In the genomic region with DNA sequence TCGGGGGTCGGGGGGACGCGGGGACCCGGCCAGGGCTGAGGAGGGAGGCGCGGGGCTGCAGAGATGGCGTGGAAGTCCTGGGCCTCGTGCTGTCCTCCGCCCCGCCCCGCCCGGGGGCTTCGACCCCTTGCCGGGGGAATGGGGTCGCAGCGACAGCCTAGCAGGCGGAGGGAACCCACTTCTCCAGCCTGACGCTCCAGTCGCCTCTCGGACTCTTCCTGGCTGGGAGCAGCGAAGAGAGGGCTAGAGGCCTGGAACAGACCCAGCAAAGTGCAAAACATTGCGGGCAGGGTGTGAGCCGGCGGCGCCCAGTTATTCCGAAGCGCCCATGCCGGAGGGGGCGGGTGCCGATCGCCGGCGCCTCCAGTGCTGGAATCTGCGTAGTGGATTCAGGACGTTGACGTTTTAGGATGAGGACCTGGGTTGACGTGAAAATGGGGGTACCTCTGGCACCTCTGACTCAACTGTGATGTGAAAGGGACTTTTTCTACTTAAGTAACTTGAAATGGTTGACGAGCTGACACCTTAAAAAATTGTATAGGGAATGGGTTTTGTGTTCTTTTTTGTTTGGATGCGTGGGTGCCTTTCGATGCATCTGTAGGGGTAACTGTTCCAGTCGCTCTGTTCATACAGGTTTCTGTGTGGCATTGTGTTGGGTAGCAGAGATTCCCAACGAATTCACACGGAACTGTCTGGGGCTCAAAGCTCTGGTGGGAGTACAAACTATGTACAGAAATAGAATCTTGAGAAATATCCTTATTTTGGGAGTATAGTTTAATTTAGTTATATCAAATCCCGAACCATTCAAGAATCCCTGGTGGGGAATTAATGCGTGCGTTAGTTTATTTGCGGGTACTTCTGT, we compare ENCODE assay signal across 9 cellular contexts. TPM values are rescaled to one million over a fixed set of nuclear protein-coding genes. Genes with fewer than 3 reads are reported as not detected.
A peak's percentile ranks its signal among the peaks of the same experiment; 100 is the strongest.
DNase-seq lines count a peak whose midpoint lies in the region; ATAC-seq, FAIRE-seq and TF ChIP-seq lines count a peak whose summit lies in the region.
"Had no signal": no experiment of that assay in that cellular context is flagged by ENCODE, and none has a peak within 500 bp of the region (broad histone marks: within the 10 kb centered on the region; RNA-seq: fewer than 3 reads in every experiment).

No MANE protein-coding gene starts in this region.

- no peak for DNase-seq in Calu3
- DNase-seq in NT2/D1 (ENCODE audit: low read depth, low spot score): no peak
- peak in 1 of 2 donors; percentile 10 for DNase-seq in heart right ventricle
- peak in 9 of 10 donors; percentile 21 to 91 (median 49) for DNase-seq in posterior cingulate gyrus
- no peak for DNase-seq in small intestine
- no peak for DNase-seq in activated gamma-delta T cell (lab: John Stamatoyannopoulos, UW)
- no peak for DNase-seq in stimulated activated CD4-positive, alpha-beta T cell treated with anti-CD3 and anti-CD28 coated beads, Interleukin-4, amount 100 ng/mL, for 4 hours

- TF ChIP-seq CTCF in Calu3 (IDR thresholded peaks at IDR 0.05; ENCODE audit: unreplicated experiment) (no peak), heart right ventricle (IDR thresholded peaks at IDR 0.05) (no peak)

- 11 to 12% methylated on average over 48 of the region's 48 CpGs for WGBS in heart right ventricle, 2 donors
- WGBS in small intestine, 3 donors: 13 to 20% (median 17%) methylated on average over 38 to 48 of the region's 48 CpGs

- H3K4me3 Mint-ChIP-seq in Calu3 (ENCODE audit: low read depth, unreplicated experiment): peak overlapping the region; percentile 70
- H3K4me3 Mint-ChIP-seq: T-helper 1 cell treated with Interleukin-12 subunit alpha and Interleukin-12 subunit beta and Interleukin-4 antibody, amounts not matched to agents 30 μg/mL and 1 μg/mL, for 36 hours had no signal

- BruUV-seq in Calu3 (replicated peaks; lab: Mats Ljungman, UMichigan): no TSS peak

- no peaks in the 10 kb centered on the region for H3K4me1 Mint-ChIP-seq in Calu3 (ENCODE audit: low read depth, unreplicated experiment)

- no peak overlapping the region for H3K27ac ChIP-seq in heart right ventricle
- H3K27ac ChIP-seq in small intestine (ENCODE audit: low read depth in 1 of 2, low read length in 1 of 2): no peak overlapping the region

- no peaks in the 10 kb centered on the region for H3K9me3 Mint-ChIP-seq in Calu3 (ENCODE audit: low read depth, unreplicated experiment)
- H3K9me3 Mint-ChIP-seq: T-helper 1 cell treated with Interleukin-12 subunit alpha and Interleukin-12 subunit beta and Interleukin-4 antibody, amounts not matched to agents 30 μg/mL and 1 μg/mL, for 36 hours had no signal

- H3K36me3 Mint-ChIP-seq in Calu3 (ENCODE audit: insufficient read depth, unreplicated experiment): peaks cover 9% of the 10 kb centered on the region

- no peak overlapping the region for H3K27ac Mint-ChIP-seq in Calu3 (ENCODE audit: unreplicated experiment)
- H3K27ac Mint-ChIP-seq: T-helper 1 cell treated with Interleukin-12 subunit alpha and Interleukin-12 subunit beta and Interleukin-4 antibody, amounts not matched to agents 30 μg/mL and 1 μg/mL, for 36 hours had no signal

- peaks cover 18% of the 10 kb centered on the region for H3K27me3 ChIP-seq in NT2/D1 (ENCODE audit: insufficient read depth, insufficient read length)
- H3K27me3 ChIP-seq in heart right ventricle: peaks cover 6 to 67% (median 56%) of the 10 kb centered on the region in 7 donors
- peaks cover 5 to 12% of the 10 kb centered on the region in 2 donors for H3K27me3 ChIP-seq in small intestine (ENCODE audit: control insufficient read depth in 2 of 2, insufficient read depth in 2 of 2, low read length in 2 of 2)

- H3K9me3 ChIP-seq in NT2/D1 (ENCODE audit: insufficient read depth, low read length): no peaks in the 10 kb centered on the region
- H3K9me3 ChIP-seq in heart right ventricle: no peaks in the 10 kb centered on the region
- no peaks in the 10 kb centered on the region for H3K9me3 ChIP-seq in small intestine (ENCODE audit: control insufficient read depth, low read depth)

- intact Hi-C loops in Calu3 (cut with micrococcal nuclease; ENCODE audit: unreplicated experiment): no loop called here
- intact Hi-C loops in heart right ventricle (cut with DNase I): loop anchor here in 1 of 10 donors (10.0 kb wide), 1 partner anchor 356 kb away; no protein-coding TSS in a partner anchor
- intact Hi-C loops in posterior cingulate gyrus (cut with DNase I): loop anchor here (10.0 kb wide), 1 partner anchor 234 kb away; a partner anchor contains a TSS

- H3K4me1 ChIP-seq in NT2/D1 (ENCODE audit: insufficient read depth, insufficient read length) (peaks cover 3% of the 10 kb centered on the region), heart right ventricle (peaks cover 0 to 18% (median 9%) of the 10 kb centered on the region in 9 donors), small intestine (ENCODE audit: control insufficient read depth in 2 of 2, insufficient read depth in 1 of 2, low read depth in 1 of 2, low read length in 1 of 2) (no peaks in the 10 kb centered on the region)

- peak overlapping the region; percentile 74 for H3K9ac ChIP-seq in NT2/D1 (ENCODE audit: insufficient read length, low read depth)

- CTCF ChIA-PET in Calu3 (lab: Charles Lee): no interaction called here

- H3K27me3 Mint-ChIP-seq in Calu3 (ENCODE audit: unreplicated experiment): peaks cover 46% of the 10 kb centered on the region

- peak overlapping the region; percentile 64 for H3K4me3 ChIP-seq in NT2/D1 (ENCODE audit: insufficient read length, low read depth)
- H3K4me3 ChIP-seq in heart right ventricle: peak overlapping the region; percentile 25 to 67 (median 57)
- peak overlapping the region in 1 of 2 donors; percentile 60 for H3K4me3 ChIP-seq in small intestine (ENCODE audit: low read depth in 1 of 2, low read length in 2 of 2)

- H3K36me3 ChIP-seq in NT2/D1 (ENCODE audit: insufficient read depth, insufficient read length, low read length) (no peaks in the 10 kb centered on the region), heart right ventricle (no peaks in the 10 kb centered on the region), small intestine (ENCODE audit: control insufficient read depth in 2 of 2, insufficient read depth in 2 of 2, low read length in 2 of 2) (no peaks in the 10 kb centered on the region)

- peak in 1 of 8 donors; percentile 27 for ATAC-seq in heart right ventricle
- no peak for ATAC-seq in GM19328 (IDR thresholded peaks at IDR 0.05; ENCODE audit: unreplicated experiment)

- no peak for FAIRE-seq in small intestine (lab: Jason Lieb, UNC)

RNA-seq across cellular contexts. Expression of a gene that starts 1.4 kb away (rescaled TPM):
- not detected in 2 replicates for total RNA-seq in Calu3 (2022)
- 10 to 100 TPM in 2 of 10 donors, 1 to 10 TPM in 8; 2.0 to 17.7 (median 6.9) TPM for total RNA-seq in heart right ventricle
- polyA plus RNA-seq in heart right ventricle: 1 to 10 TPM in 1 of 2 donors, under 1 TPM in 1; 0.75 to 5.2 TPM
- polyA plus RNA-seq in small intestine: under 1 TPM in 2 of 3 donors, not detected in 1; 0.27 to 0.85 TPM

Comparison
In these comparisons a context has a peak if more than half of its experiments do, and no peak if none do; other contexts are left out.
1. DNase-seq: peak in posterior cingulate gyrus (9 of 10); none in Calu3 (single experiment), NT2/D1 (single experiment), small intestine (single experiment), activated gamma-delta T cell (single experiment) and stimulated activated CD4-positive, alpha-beta T cell treated with anti-CD3 and anti-CD28 coated beads, Interleukin-4, amount 100 ng/mL, for 4 hours (0 of 2).